18 cellular contexts compared by ENCODE assay signal in the genomic region with DNA sequence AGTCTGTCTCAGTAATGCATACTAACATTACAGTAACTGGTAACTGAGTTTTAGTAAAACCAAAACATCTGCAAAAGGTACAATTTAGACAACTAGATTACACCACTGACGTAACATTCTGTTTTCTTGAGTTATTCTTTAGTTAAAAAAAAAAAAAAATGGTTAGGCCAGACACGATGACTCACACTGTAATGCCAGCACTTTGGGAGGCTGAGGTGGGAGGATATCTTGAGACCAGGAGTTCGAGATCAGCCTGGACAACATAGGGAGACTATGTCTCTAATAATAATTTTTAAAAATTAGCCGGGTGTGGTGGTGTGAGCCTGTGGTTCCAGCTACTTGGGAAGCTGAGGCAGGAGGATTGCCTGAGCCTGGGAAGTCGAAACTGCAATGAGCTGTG.
"Had no signal": no experiment of that assay in that cellular context is flagged by ENCODE, and none has a peak within 500 bp of the region (broad histone marks: within the 10 kb centered on the region; RNA-seq: fewer than 3 reads in every experiment).

No MANE protein-coding gene starts in this region.

- H3K9me3 Mint-ChIP-seq: activated CD4-positive, alpha-beta T cell treated with anti-CD3 and anti-CD28 coated beads, Interleukin-2, amount 10 ng/mL, durations not matched to agents 7 days and 5 days; activated T-cell treated with anti-CD3 and anti-CD28 coated beads, Interleukin-2, amount 50 U/mL, for 4 hours; immature natural killer cell; memory B cell had no signal

- H3K4me1 ChIP-seq: prostate gland, thyroid gland had no signal

- H3K27ac Mint-ChIP-seq: activated CD4-positive, alpha-beta T cell treated with anti-CD3 and anti-CD28 coated beads, Interleukin-2, amount 10 ng/mL, durations not matched to agents 7 days and 5 days; activated CD8-positive, alpha-beta T cell treated with anti-CD3 and anti-CD28 coated beads, Interleukin-2, amount 10 ng/mL, durations not matched to agents 7 days and 5 days; immature natural killer cell; memory B cell; naive thymus-derived CD4-positive, alpha-beta T cell had no signal

- ATAC-seq: activated CD8-positive, alpha-beta T cell treated with anti-CD3 and anti-CD28 coated beads, Interleukin-2, amount 10 ng/mL, durations not matched to agents 7 days and 5 days; activated T-cell treated with anti-CD3 and anti-CD28 coated beads, Interleukin-2, amount 50 U/mL, for 4 hours; gastrocnemius medialis; naive thymus-derived CD4-positive, alpha-beta T cell; right cardiac atrium had no signal

- H3K27me3 ChIP-seq: gastrocnemius medialis, thyroid gland had no signal

- H3K36me3 ChIP-seq: gastrocnemius medialis, prostate gland, thyroid gland had no signal

- H3K4me3 ChIP-seq: dorsolateral prefrontal cortex, gastrocnemius medialis, prostate gland, thyroid gland had no signal

- H3K27ac ChIP-seq: dorsolateral prefrontal cortex, epithelial cell of prostate, gastrocnemius medialis, prostate gland, thyroid gland had no signal

- H3K4me3 Mint-ChIP-seq: activated CD4-positive, alpha-beta T cell treated with anti-CD3 and anti-CD28 coated beads, Interleukin-2, amount 10 ng/mL, durations not matched to agents 7 days and 5 days; activated CD8-positive, alpha-beta T cell treated with anti-CD3 and anti-CD28 coated beads, Interleukin-2, amount 10 ng/mL, durations not matched to agents 7 days and 5 days; activated T-cell treated with anti-CD3 and anti-CD28 coated beads, Interleukin-2, amount 50 U/mL, for 4 hours; immature natural killer cell; memory B cell; naive thymus-derived CD4-positive, alpha-beta T cell had no signal

- H3K36me3 Mint-ChIP-seq: immature natural killer cell; memory B cell; naive thymus-derived CD4-positive, alpha-beta T cell had no signal

- H3K4me1 Mint-ChIP-seq: activated CD4-positive, alpha-beta T cell treated with anti-CD3 and anti-CD28 coated beads, Interleukin-2, amount 10 ng/mL, durations not matched to agents 7 days and 5 days; immature natural killer cell; memory B cell; naive thymus-derived CD4-positive, alpha-beta T cell had no signal

- DNase-seq: activated CD4-positive, alpha-beta T cell treated with anti-CD3 and anti-CD28 coated beads, Interleukin-2, amount 10 ng/mL, durations not matched to agents 7 days and 5 days; activated CD4-positive, CD25-positive, alpha-beta regulatory T cell; activated CD8-positive, alpha-beta T cell treated with anti-CD3 and anti-CD28 coated beads, Interleukin-2, amount 10 ng/mL, durations not matched to agents 7 days and 5 days; activated naive CD4-positive, alpha-beta T cell treated with anti-CD3 and anti-CD28 coated beads, Interleukin-2, amount 50 U/mL, for 16 hours; activated T-cell treated with anti-CD3 and anti-CD28 coated beads, Interleukin-2, amount 50 U/mL, for 4 hours; dorsolateral prefrontal cortex; gastrocnemius medialis; immature natural killer cell; naive thymus-derived CD4-positive, alpha-beta T cell; right cardiac atrium; stimulated activated CD4-positive, alpha-beta T cell treated with anti-CD3 and anti-CD28 coated beads, Interleukin-2, amount 100 ng/mL, for 24 hours; stimulated activated naive CD4-positive, alpha-beta T cell treated with Interleukin-2 at 50 U/mL for 16 hours; T-helper 1 cell; T-helper 9 cell; thyroid gland had no signal

- H3K9me3 ChIP-seq: gastrocnemius medialis, prostate gland, thyroid gland had no signal
